10 cellular contexts compared by ENCODE assay signal in genomic region chr2:156456616-156457015, GRCh38. TPM values are rescaled to one million over a fixed set of nuclear protein-coding genes. Genes with fewer than 3 reads are reported as not detected.
DNase-seq lines count a peak whose midpoint lies in the region; ATAC-seq, FAIRE-seq and TF ChIP-seq lines count a peak whose summit lies in the region.
"Had no signal": no experiment of that assay in that cellular context is flagged by ENCODE, and none has a peak within 500 bp of the region (broad histone marks: within the 10 kb centered on the region; RNA-seq: fewer than 3 reads in every experiment).

No MANE protein-coding gene starts in this region.

- DNase-seq in putamen (ENCODE audit: low spot score) (peak; percentile 59), NCI-H1930 (lab: John Stamatoyannopoulos, UW) (no peak), GM12892 (ENCODE audit: insufficient read length) (no peak), 8988T (no peak), DMS 273 treated with DMSO at 0.1 percent for 48 hours (lab: John Stamatoyannopoulos, UW) (no peak)
- DNase-seq: NCI-H1092, T-helper 17 cell had no signal

- FAIRE-seq in GM12892 (lab: Jason Lieb, UNC) = no peak

- ATAC-seq in GM18870 (IDR thresholded peaks at IDR 0.05; ENCODE audit: unreplicated experiment) (peak; percentile 78), GM21825 (IDR thresholded peaks at IDR 0.05; ENCODE audit: unreplicated experiment) (peak; percentile 80), HG03469 (IDR thresholded peaks at IDR 0.05; ENCODE audit: unreplicated experiment) (peak; percentile 70)
- ATAC-seq: T-helper 17 cell had no signal

- TF ChIP-seq POLR2A in GM12892 (IDR thresholded peaks at IDR 0.05; ENCODE audit: low read depth, low read length) = no peak

RNA-seq across cellular contexts. Expression of gene GPD2, which starts 20.4 kb away (rescaled TPM):
- polyA plus RNA-seq in GM12892 (2012; ENCODE audit: missing spikeins) = 12.4 TPM
